ENCODE assay signal across 8 cellular contexts in the genomic region with DNA sequence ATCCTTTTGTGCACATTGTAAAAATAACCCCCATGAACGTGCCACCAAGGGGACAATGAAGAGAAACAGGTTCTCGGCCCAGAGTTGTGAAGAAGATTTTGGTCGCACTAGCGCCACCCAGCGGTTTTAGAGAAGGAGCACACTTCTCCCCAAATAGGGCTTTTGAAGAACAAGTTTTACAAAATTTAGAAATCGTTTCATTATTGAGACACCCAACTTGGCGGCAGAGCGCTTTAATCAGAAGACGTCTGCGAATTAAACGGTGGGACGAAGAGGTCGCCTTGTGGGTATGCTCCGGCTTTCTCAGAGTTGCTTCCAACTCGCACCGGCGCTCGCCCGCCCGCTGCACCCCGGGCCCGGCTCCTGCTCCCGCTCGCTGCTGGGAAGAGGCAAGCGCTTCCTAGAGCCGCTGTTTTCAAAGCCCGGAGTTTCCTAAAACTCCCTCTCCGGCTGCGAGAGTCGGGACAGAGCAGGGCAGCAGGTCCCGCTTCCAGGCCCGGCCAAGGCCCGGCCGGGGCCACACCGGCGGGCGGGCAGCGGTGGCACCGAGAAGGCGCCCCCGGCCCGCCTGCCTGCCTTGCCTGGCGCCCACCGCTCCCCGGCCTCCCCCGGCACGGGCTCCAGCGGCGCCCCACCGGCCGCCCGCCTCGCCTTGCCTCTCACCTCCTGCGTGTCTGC. TPM values are rescaled to one million over a fixed set of nuclear protein-coding genes. Genes with fewer than 3 reads are reported as not detected.
DNase-seq lines count a peak whose midpoint lies in the region; ATAC-seq and TF ChIP-seq lines count a peak whose summit lies in the region.

No MANE protein-coding gene starts in this region.

- TF ChIP-seq CTCF in Calu3 (IDR thresholded peaks at IDR 0.05; ENCODE audit: unreplicated experiment) (peak; percentile 76), prostate gland (IDR thresholded peaks at IDR 0.05) (peak; percentile 87 to 92 (median 90))

- no peaks in the 10 kb centered on the region for H3K4me1 ChIP-seq in prostate gland (replicated peaks)

- H3K27me3 ChIP-seq in prostate gland (replicated peaks; ENCODE audit: insufficient read depth) = no peaks in the 10 kb centered on the region

- no peak for ATAC-seq in activated T-cell treated with anti-CD3 and anti-CD28 coated beads, Interleukin-2, amount 50 U/mL, for 72 hours (replicated peaks in 1 of 2)
- ATAC-seq in GM18907 (IDR thresholded peaks at IDR 0.05; ENCODE audit: unreplicated experiment) (no peak), HG02852 (IDR thresholded peaks at IDR 0.05; ENCODE audit: unreplicated experiment) (no peak)

- H3K27ac ChIP-seq in prostate gland = peak overlapping the region; percentile 96

- H3K4me3 ChIP-seq in prostate gland = peak overlapping the region; percentile 59 to 63

- DNase-seq in Calu3 (peak; percentile 83), HS-27A (ENCODE audit: low read depth) (peak; percentile 74), NCI-H524 (lab: John Stamatoyannopoulos, UW) (peak; percentile 94 to 96), glomerular endothelial cell (ENCODE audit: extremely low read depth, low read depth, low spot score) (peak; percentile 88), prostate gland (ENCODE audit: low spot score) (peak; percentile 90)
- peak; percentile 55 to 65 for DNase-seq in activated T-cell treated with anti-CD3 and anti-CD28 coated beads, Interleukin-2, amount 50 U/mL, for 72 hours

- no peaks in the 10 kb centered on the region for H3K36me3 ChIP-seq in prostate gland

- WGBS in prostate gland = under 1% methylated on average over 21 of the region's 54 CpGs

- H3K9me3 ChIP-seq in prostate gland = no peaks in the 10 kb centered on the region

- H3K9me3 Mint-ChIP-seq in Calu3 (ENCODE audit: low read depth, unreplicated experiment) = no peaks in the 10 kb centered on the region
- peaks cover 2% of the 10 kb centered on the region in 2 donors for H3K9me3 Mint-ChIP-seq in activated T-cell treated with anti-CD3 and anti-CD28 coated beads, Interleukin-2, amount 50 U/mL, for 72 hours

- H3K27ac Mint-ChIP-seq in Calu3 (ENCODE audit: unreplicated experiment) = peak overlapping the region; percentile 98
- H3K27ac Mint-ChIP-seq in activated T-cell treated with anti-CD3 and anti-CD28 coated beads, Interleukin-2, amount 50 U/mL, for 72 hours = peak overlapping the region; percentile 93

- H3K4me1 Mint-ChIP-seq in Calu3 (ENCODE audit: low read depth, unreplicated experiment) = peaks cover 7% of the 10 kb centered on the region
- peaks cover 23% of the 10 kb centered on the region for H3K4me1 Mint-ChIP-seq in activated T-cell treated with anti-CD3 and anti-CD28 coated beads, Interleukin-2, amount 50 U/mL, for 72 hours (ENCODE audit: low read depth)

- BruUV-seq in Calu3 (replicated peaks; lab: Mats Ljungman, UMichigan) = no TSS peak

- H3K4me3 Mint-ChIP-seq in Calu3 (ENCODE audit: low read depth, unreplicated experiment) = peak overlapping the region; percentile 81
- peak overlapping the region; percentile 83 to 96 for H3K4me3 Mint-ChIP-seq in activated T-cell treated with anti-CD3 and anti-CD28 coated beads, Interleukin-2, amount 50 U/mL, for 72 hours

- TF ChIP-seq POLR2A in prostate gland (IDR thresholded peaks at IDR 0.05) = peak; percentile 3

- CTCF ChIA-PET in Calu3 (lab: Charles Lee) = no interaction called here

- intact Hi-C loops in Calu3 (cut with micrococcal nuclease; ENCODE audit: unreplicated experiment) = loop anchor here (1.0 to 2.0 kb wide), 2 partner anchors 280 to 348 kb away; no protein-coding TSS in a partner anchor
- intact Hi-C loops in prostate gland (cut with DNase I) = no loop called here

- no peaks in the 10 kb centered on the region for H3K27me3 Mint-ChIP-seq in Calu3 (ENCODE audit: unreplicated experiment)
- peaks cover 64% of the 10 kb centered on the region for H3K27me3 Mint-ChIP-seq in activated T-cell treated with anti-CD3 and anti-CD28 coated beads, Interleukin-2, amount 50 U/mL, for 72 hours (ENCODE audit: low read depth)

- H3K36me3 Mint-ChIP-seq in Calu3 (ENCODE audit: insufficient read depth, unreplicated experiment) = peaks cover 82% of the 10 kb centered on the region
- peaks cover 17 to 27% of the 10 kb centered on the region in 2 donors for H3K36me3 Mint-ChIP-seq in activated T-cell treated with anti-CD3 and anti-CD28 coated beads, Interleukin-2, amount 50 U/mL, for 72 hours (ENCODE audit: insufficient read depth in 2 of 2)

RNA-seq across cellular contexts. Expression of a gene that starts 0.7 kb away (rescaled TPM):
- 108 and 131 TPM in 2 replicates for total RNA-seq in Calu3 (2022)
- under 1 TPM; 0.17 to 0.97 TPM for total RNA-seq in activated T-cell treated with anti-CD3 and anti-CD28 coated beads, Interleukin-2, amount 50 U/mL, for 72 hours
- total RNA-seq in glomerular endothelial cell = 0.44 and 3.3 TPM in 2 replicates
- 100 to 1,000 TPM; 186 to 656 TPM for total RNA-seq in prostate gland

RNA-seq across cellular contexts. Expression of a gene that starts 1.1 kb away (rescaled TPM):
- total RNA-seq in Calu3 (2022) (13.4 and 13.8 TPM in 2 replicates), glomerular endothelial cell (0.06 and 0.10 TPM in 2 replicates), prostate gland (10 to 100 TPM; 88.2 to 89.8 TPM)
- total RNA-seq in activated T-cell treated with anti-CD3 and anti-CD28 coated beads, Interleukin-2, amount 50 U/mL, for 72 hours = not detected

Comparison
In these comparisons a context has a peak if more than half of its experiments do, and no peak if none do; other contexts are left out.
1. RNA of a gene that starts 0.7 kb away (total RNA-seq): 186 to 656 TPM in prostate gland and 108 to 131 TPM in Calu3; 0.44 to 3.3 TPM in glomerular endothelial cell and 0.17 to 0.97 TPM in activated T-cell treated with anti-CD3 and anti-CD28 coated beads, Interleukin-2, amount 50 U/mL, for 72 hours; every median in the first group is over 10 times any median in the second.
2. RNA of a gene that starts 1.1 kb away (total RNA-seq): 88.2 to 89.8 TPM in prostate gland and 13.4 to 13.8 TPM in Calu3; 0.06 to 0.10 TPM in glomerular endothelial cell and not detected in activated T-cell treated with anti-CD3 and anti-CD28 coated beads, Interleukin-2, amount 50 U/mL, for 72 hours; every median in the first group is over 10 times any median in the second.
3. Peak in every context shown above with its lines, with median percentiles within 50 percentile points of each other: DNase-seq.